Comparison of ENCODE assay signal across 9 cellular contexts in the genomic region with DNA sequence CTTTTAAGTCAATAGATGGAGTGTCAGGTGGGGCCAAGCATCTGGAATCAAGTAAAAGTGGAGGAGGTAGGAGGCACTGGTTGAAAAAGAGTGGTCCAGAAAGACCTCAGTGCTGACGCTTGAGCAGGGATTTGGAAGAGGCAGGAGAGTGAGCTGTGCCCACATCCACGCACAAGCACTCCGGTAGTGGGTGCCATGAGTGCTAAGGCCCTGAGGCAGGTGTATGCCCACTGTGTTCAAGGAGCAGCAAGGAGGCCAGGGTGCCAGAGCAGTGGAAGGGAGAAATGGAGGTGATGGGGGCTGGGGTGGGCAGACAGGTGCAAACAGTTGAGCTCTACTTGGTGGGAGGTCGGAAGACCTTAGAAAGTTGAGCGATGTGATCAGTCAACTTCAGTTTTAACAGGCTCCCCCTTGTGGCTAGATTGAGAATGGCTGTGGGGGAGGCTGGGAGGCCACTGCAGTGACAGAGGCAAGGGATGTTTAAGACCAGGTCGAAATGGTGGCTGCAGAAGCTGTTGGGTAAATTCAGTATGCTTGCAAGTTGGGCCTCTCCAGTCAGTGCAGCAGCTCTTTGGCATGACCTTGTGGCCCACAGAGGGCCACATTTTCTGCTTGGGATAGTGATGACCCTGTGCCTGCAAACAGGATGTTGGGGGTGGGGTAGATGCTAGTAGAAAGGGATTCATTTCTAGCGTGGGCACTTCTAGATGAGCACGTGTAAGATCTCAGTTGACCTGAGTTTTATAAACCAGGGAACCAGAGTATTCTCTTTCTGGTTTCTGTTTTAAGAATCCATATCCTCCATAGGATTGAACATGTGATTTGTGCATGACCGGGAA. TPM values are rescaled to one million over a fixed set of nuclear protein-coding genes. Genes with fewer than 3 reads are reported as not detected.
A peak's percentile ranks its signal among the peaks of the same experiment; 100 is the strongest.
DNase-seq lines count a peak whose midpoint lies in the region; ATAC-seq and TF ChIP-seq lines count a peak whose summit lies in the region.
"Had no signal": no experiment of that assay in that cellular context is flagged by ENCODE, and none has a peak within 500 bp of the region (broad histone marks: within the 10 kb centered on the region; RNA-seq: fewer than 3 reads in every experiment).

No MANE protein-coding gene starts in this region.

- H3K36me3 ChIP-seq in MM.1S (replicated peaks; ENCODE audit: insufficient read depth, low read length) = no peaks in the 10 kb centered on the region
- no peaks in the 10 kb centered on the region for H3K36me3 ChIP-seq in colonic mucosa
- H3K36me3 ChIP-seq in lung (ENCODE audit: control insufficient read depth in 2 of 2, insufficient read depth in 2 of 2, low read length in 2 of 2) = no peaks in the 10 kb centered on the region
- H3K36me3 ChIP-seq: BLaER1 had no signal

- H3K4me2 ChIP-seq in MM.1S (ENCODE audit: low read depth, low read length) = no peak overlapping the region
- H3K4me2 ChIP-seq: BLaER1 had no signal

- no peak overlapping the region for H3K27ac ChIP-seq in MM.1S (ENCODE audit: low read length)
- H3K27ac ChIP-seq in colonic mucosa = no peak overlapping the region
- no peak overlapping the region for H3K27ac ChIP-seq in lung (ENCODE audit: low read depth in 1 of 2, low read length in 1 of 2)
- H3K27ac ChIP-seq: BLaER1 had no signal

- H3K9me3 ChIP-seq in MM.1S (replicated peaks; ENCODE audit: insufficient read depth, low read length) = no peaks in the 10 kb centered on the region
- no peaks in the 10 kb centered on the region for H3K9me3 ChIP-seq in colonic mucosa
- no peaks in the 10 kb centered on the region for H3K9me3 ChIP-seq in lung (ENCODE audit: control insufficient read depth in 2 of 2, insufficient read depth in 1 of 2, low read length in 1 of 2)
- H3K9me3 ChIP-seq: BLaER1 had no signal

- peak; percentile 68 for TF ChIP-seq CTCF in MM.1S (IDR thresholded peaks at IDR 0.05; ENCODE audit: low read length)
- peak; percentile 89 for TF ChIP-seq CTCF in colonic mucosa (IDR thresholded peaks at IDR 0.05)
- peak; percentile 68 for TF ChIP-seq CTCF in lung (IDR thresholded peaks at IDR 0.05; ENCODE audit: control extremely low read depth, extremely low read depth)

- peaks cover 5% of the 10 kb centered on the region; the same call in 1 of the 2 replicates for H3K4me1 ChIP-seq in MM.1S (ENCODE audit: low read length)
- no peaks in the 10 kb centered on the region for H3K4me1 ChIP-seq in colonic mucosa
- H3K4me1 ChIP-seq in lung (ENCODE audit: control insufficient read depth in 2 of 2, insufficient read depth in 2 of 2, low read length in 2 of 2) = no peaks in the 10 kb centered on the region

- no peaks in the 10 kb centered on the region for H3K79me2 ChIP-seq in MM.1S (ENCODE audit: low read length)

- no peak overlapping the region for H3K4me3 ChIP-seq in MM.1S (ENCODE audit: low read length)
- H3K4me3 ChIP-seq in colonic mucosa = no peak overlapping the region
- H3K4me3 ChIP-seq in lung = no peak overlapping the region
- H3K4me3 ChIP-seq: BLaER1 had no signal

- DNase-seq in DMS53 (lab: John Stamatoyannopoulos, UW) (peak; percentile 62), DMS53 treated with DMSO at 0.1 percent for 48 hours (lab: John Stamatoyannopoulos, UW; ENCODE audit: unreplicated experiment) (no peak), MM.1S (peak; percentile 49), colonic mucosa (peak; percentile 75), lung (ENCODE audit: low spot score) (peak; percentile 62), GOT3 (lab: John Stamatoyannopoulos, UW) (no peak)
- peak; percentile 87 for DNase-seq in activated CD4-positive, alpha-beta T cell treated with anti-CD3 and anti-CD28 coated beads for 48 hours
- DNase-seq in stimulated activated CD8-positive, alpha-beta memory T cell treated with anti-CD3 and anti-CD28 coated beads, Interleukin-2, amount 100 ng/mL, for 48 hours (ENCODE audit: low read depth in 2 of 2) = peak; percentile 64 to 67

- 0 out of 2 replicates have a peak overlapping the region, but pooled peaks have one; percentile 30 for H2AFZ ChIP-seq in MM.1S (ENCODE audit: low read length)

- H3F3A ChIP-seq in MM.1S (ENCODE audit: insufficient read depth, low read length) = no peaks in the 10 kb centered on the region

- H3K9me2 ChIP-seq in MM.1S (replicated peaks; ENCODE audit: insufficient read depth, low read length) = no peaks in the 10 kb centered on the region

- intact Hi-C loops in colonic mucosa (cut with DNase I) = no loop called here

- no peak for ATAC-seq in lung (ENCODE audit: insufficient read depth, low FRiP score)

- H3K27me3 ChIP-seq in MM.1S (replicated peaks; ENCODE audit: insufficient read depth, low read length) (no peaks in the 10 kb centered on the region), colonic mucosa (no peaks in the 10 kb centered on the region), lung (ENCODE audit: control insufficient read depth, insufficient read depth) (no peaks in the 10 kb centered on the region)

- H3K9ac ChIP-seq in MM.1S (ENCODE audit: low read length) (no peak overlapping the region), colonic mucosa (ENCODE audit: low read depth in 2 of 2, low read length in 2 of 2) (no peak overlapping the region)
- H3K9ac ChIP-seq: BLaER1 had no signal

- 56 to 69% methylated on average over 7 to 9 of the region's 9 CpGs for WGBS in lung, 2 donors

- no peaks in the 10 kb centered on the region for H4K20me1 ChIP-seq in MM.1S (ENCODE audit: insufficient read depth, low read length)
- H4K20me1 ChIP-seq: BLaER1 had no signal

RNA-seq across cellular contexts. Expression of a gene that starts 12.7 kb away (rescaled TPM):
- not detected for total RNA-seq in colonic mucosa
- 1 to 10 TPM in 1 of 2 donors, under 1 TPM in 1; 0.18 to 1.5 TPM for total RNA-seq in lung
- polyA plus RNA-seq in lung = under 1 TPM in 1 of 2 donors, not detected in 1; 0.54 TPM

RNA-seq across cellular contexts. Expression of a gene that starts 13.4 kb away (rescaled TPM):
- total RNA-seq in colonic mucosa (not detected), lung (not detected)
- polyA plus RNA-seq in lung = under 1 TPM in 1 of 2 donors, not detected in 1; 0.02 TPM

RNA-seq across cellular contexts. Expression of a gene that starts 50.9 kb away (rescaled TPM):
- total RNA-seq in colonic mucosa = not detected
- not detected for total RNA-seq in lung
- not detected for polyA plus RNA-seq in lung

Comparison
In these comparisons a context has a peak if more than half of its experiments do, and no peak if none do; other contexts are left out.
1. DNase-seq: peak in DMS53 (single experiment), MM.1S (single experiment), activated CD4-positive, alpha-beta T cell treated with anti-CD3 and anti-CD28 coated beads for 48 hours (single experiment), colonic mucosa (single experiment), lung (single experiment) and stimulated activated CD8-positive, alpha-beta memory T cell treated with anti-CD3 and anti-CD28 coated beads, Interleukin-2, amount 100 ng/mL, for 48 hours (2 of 2); none in DMS53 treated with DMSO at 0.1 percent for 48 hours (single experiment) and GOT3 (single experiment).
2. Peak in every context shown above with its lines, with median percentiles within 50 percentile points of each other: CTCF ChIP-seq.